Comparison of ENCODE assay signal across 8 cellular contexts in genomic region chr15:85380860-85381535, GRCh38. TPM values are rescaled to one million over a fixed set of nuclear protein-coding genes. Genes with fewer than 3 reads are reported as not detected.
DNase-seq lines count a peak whose midpoint lies in the region; ATAC-seq, FAIRE-seq and TF ChIP-seq lines count a peak whose summit lies in the region.

No MANE protein-coding gene starts in this region.

- H3K4me3 Mint-ChIP-seq in activated T-cell treated with anti-CD3 and anti-CD28 coated beads, Interleukin-2, amount 50 U/mL, for 72 hours: peak overlapping the region; percentile 84 to 96

- no TSS peak for BruUV-seq in HCT116 (replicated peaks; lab: Mats Ljungman, UMichigan)

- no peaks in the 10 kb centered on the region for H3K9me2 ChIP-seq in HCT116 (ENCODE audit: insufficient read depth)

- H3K27ac Mint-ChIP-seq in activated T-cell treated with anti-CD3 and anti-CD28 coated beads, Interleukin-2, amount 50 U/mL, for 72 hours: no peak overlapping the region

- H3K4me1 Mint-ChIP-seq in activated T-cell treated with anti-CD3 and anti-CD28 coated beads, Interleukin-2, amount 50 U/mL, for 72 hours (ENCODE audit: low read depth): peaks cover 59% of the 10 kb centered on the region

- peak overlapping the region; percentile 70 for H3K9ac ChIP-seq in HCT116 (ENCODE audit: low read length)

- DNase-seq in GM10266 (ENCODE audit: extremely low spot score) (peak; percentile 69), HCT116 (ENCODE audit: low read depth, low spot score) (no peak), NCI-H226 (peak; percentile 53), foreskin fibroblast (peak; percentile 11 to 54), pancreas (peak in 5 of 6 donors; percentile 27 to 84 (median 68)), cerebellar cortex (ENCODE audit: low spot score) (no peak)
- peak; percentile 71 to 72 for DNase-seq in activated T-cell treated with anti-CD3 and anti-CD28 coated beads, Interleukin-2, amount 50 U/mL, for 72 hours

- peaks cover 48% of the 10 kb centered on the region for H3K79me2 ChIP-seq in HCT116 (ENCODE audit: insufficient read depth, low read length)

- peaks cover 6% of the 10 kb centered on the region for H4K20me1 ChIP-seq in HCT116 (ENCODE audit: insufficient read depth)

- POLR2A ChIA-PET in HCT116 (lab: Charles Lee): interaction anchor here (1.0 kb wide), 1 partner anchor 8 kb away, joined by 6 read pairs; no protein-coding TSS in a partner anchor

- H3K36me3 ChIP-seq in HCT116 (ENCODE audit: control insufficient read depth in 1 of 2, insufficient read depth in 2 of 2, low read length in 2 of 2): no peaks in the 10 kb centered on the region
- H3K36me3 ChIP-seq in pancreas: no peaks in the 10 kb centered on the region
- H3K36me3 ChIP-seq in urinary bladder (ENCODE audit: insufficient read depth): no peaks in the 10 kb centered on the region

- no peak for TF ChIP-seq RAD21 in HCT116 (IDR thresholded peaks at IDR 0.05; ENCODE audit: low read depth)

- WGBS in pancreas, 2 donors: 0 to 1% methylated on average over 58 to 84 of the region's 84 CpGs
- WGBS in urinary bladder: under 1% methylated on average over 83 of the region's 84 CpGs

- peaks cover 6% of the 10 kb centered on the region for H3K27me3 Mint-ChIP-seq in activated T-cell treated with anti-CD3 and anti-CD28 coated beads, Interleukin-2, amount 50 U/mL, for 72 hours (ENCODE audit: low read depth)

- intact Hi-C loops in HCT116 (cut with micrococcal nuclease): no loop called here
- intact Hi-C loops in pancreas (cut with DNase I): no loop called here

- H3K27ac ChIP-seq in HCT116 (ENCODE audit: low read depth, low read length) (peak overlapping the region; percentile 86), pancreas (peak overlapping the region; percentile 85 to 91 (median 88)), urinary bladder (ENCODE audit: low read depth) (peak overlapping the region; percentile 93)

- TF ChIP-seq CTCF in GM10266 (IDR thresholded peaks at IDR 0.05; ENCODE audit: control insufficient read depth, insufficient read depth, low read depth, missing control alignments) (no peak), HCT116 (IDR thresholded peaks at IDR 0.05 in 2 of 3, conservative IDR thresholded peaks at IDR 0.05 in 1 of 3; ENCODE audit: borderline replicate concordance in 1 of 3, insufficient read depth in 1 of 3, low read depth in 2 of 3, low read length in 2 of 3) (no peak), foreskin fibroblast (IDR thresholded peaks at IDR 0.05; ENCODE audit: low read depth, low read length) (no peak), pancreas (IDR thresholded peaks at IDR 0.05) (no peak)

- ATAC-seq in HCT116: peak; percentile 46
- peak; percentile 51 to 54 for ATAC-seq in activated T-cell treated with anti-CD3 and anti-CD28 coated beads, Interleukin-2, amount 50 U/mL, for 72 hours (replicated peaks in 1 of 2)
- peak; percentile 57 to 66 (median 64) for ATAC-seq in pancreas

- H3K9me3 ChIP-seq in HCT116 (ENCODE audit: control insufficient read depth in 1 of 2, insufficient read depth in 1 of 2, low read depth in 1 of 2, low read length in 2 of 2): no peaks in the 10 kb centered on the region
- H3K9me3 ChIP-seq in pancreas: no peaks in the 10 kb centered on the region

- H2AFZ ChIP-seq in HCT116 (ENCODE audit: low read depth, low read length, poor library complexity, severe bottlenecking): no peak overlapping the region

- H3K4me2 ChIP-seq in HCT116 (ENCODE audit: low read length): peak overlapping the region; percentile 78

- no peak for TF ChIP-seq POLR2A in HCT116 (IDR thresholded peaks at IDR 0.05; ENCODE audit: borderline replicate concordance, extremely low read depth, insufficient read depth, insufficient read length)

- H3K4me1 ChIP-seq in HCT116 (ENCODE audit: control insufficient read depth in 1 of 2, insufficient read depth in 2 of 2, low read length in 2 of 2) (peaks cover 18 to 32% of the 10 kb centered on the region in 2 experiments; a peak in 3 of 4 replicates), pancreas (peaks cover 0 to 13% (median 0%) of the 10 kb centered on the region in 3 donors), urinary bladder (ENCODE audit: insufficient read depth) (no peaks in the 10 kb centered on the region)

- FAIRE-seq in pancreas (lab: Jason Lieb, UNC): no peak

- CTCF ChIA-PET in HCT116 (lab: Charles Lee): interaction anchor here (0.6 to 1.1 kb wide), 2 partner anchors 24 to 50 kb away, joined by 3 to 6 read pairs; no protein-coding TSS in a partner anchor

- peaks cover 0 to 3% of the 10 kb centered on the region in 2 donors for H3K36me3 Mint-ChIP-seq in activated T-cell treated with anti-CD3 and anti-CD28 coated beads, Interleukin-2, amount 50 U/mL, for 72 hours (ENCODE audit: insufficient read depth in 2 of 2)

- H3K27me3 ChIP-seq in HCT116 (ENCODE audit: insufficient read depth, low read length): no peaks in the 10 kb centered on the region
- no peaks in the 10 kb centered on the region for H3K27me3 ChIP-seq in pancreas

- RAD21 ChIA-PET in HCT116 (lab: Charles Lee; ENCODE audit: low non-redundant PET in 1 of 2, low total read pairs in 2 of 2, uncharacterized antibody in 2 of 2, unreplicated experiment in 2 of 2): no interaction called here

- H3K4me3 ChIP-seq in HCT116 (replicated peaks in 1 of 2; ENCODE audit: low read depth in 1 of 2, low read length in 2 of 2) (peak overlapping the region; percentile 64 to 70), foreskin fibroblast (ENCODE audit: low read depth in 1 of 2, low read length in 2 of 2) (peak overlapping the region; percentile 70 to 75), pancreas (peak overlapping the region; percentile 59 to 78 (median 75)), urinary bladder (ENCODE audit: low read depth, low read length) (peak overlapping the region; percentile 90)

- no peaks in the 10 kb centered on the region for H3K9me3 Mint-ChIP-seq in activated T-cell treated with anti-CD3 and anti-CD28 coated beads, Interleukin-2, amount 50 U/mL, for 72 hours

TF ChIP-seq in HCT116, 20 proteins besides CTCF, POLR2A, EP300 and RAD21:
- no peak for TF ChIP-seq REST (IDR thresholded peaks at IDR 0.05; ENCODE audit: low read depth)
- peak; percentile 31; the same call in 1 of the 2 replicates for TF ChIP-seq ZFX (IDR thresholded peaks at IDR 0.05)
- TF ChIP-seq ELF1 (IDR thresholded peaks at IDR 0.05; ENCODE audit: borderline replicate concordance, low read depth): no peak
- TF ChIP-seq CBX3 (IDR thresholded peaks at IDR 0.05; ENCODE audit: low read depth): no peak
- TF ChIP-seq EZH2 (IDR thresholded peaks at IDR 0.05): no peak
- no peak for TF ChIP-seq TCF7L2 (IDR thresholded peaks at IDR 0.05; ENCODE audit: borderline replicate concordance, extremely low read depth, insufficient read depth, insufficient read length)

RNA-seq across cellular contexts. Expression of gene AKAP13, which starts 0.6 kb away (rescaled TPM):
- 43.1 TPM for total RNA-seq in HCT116 (2021; ENCODE audit: unreplicated experiment)
- 21.5 and 25.3 TPM in 2 replicates for polyA plus RNA-seq in HCT116 (2012)
- total RNA-seq in activated T-cell treated with anti-CD3 and anti-CD28 coated beads, Interleukin-2, amount 50 U/mL, for 72 hours: 100 to 1,000 TPM; 134 to 185 TPM
- total RNA-seq in pancreas: 100 to 1,000 TPM in 3 of 6 donors, 10 to 100 TPM in 3; 79.9 to 139 (median 113) TPM
- 10 to 100 TPM; 64.9 to 77.4 TPM for polyA plus RNA-seq in pancreas
- 206 TPM for total RNA-seq in urinary bladder
- 84.2 TPM for polyA plus RNA-seq in urinary bladder

Comparison
In these comparisons a context has a peak if more than half of its experiments do, and no peak if none do; other contexts are left out.
1. DNase-seq: peak in GM10266 (single experiment), NCI-H226 (single experiment), activated T-cell treated with anti-CD3 and anti-CD28 coated beads, Interleukin-2, amount 50 U/mL, for 72 hours (2 of 2), foreskin fibroblast (2 of 2) and pancreas (5 of 6); none in HCT116 (single experiment) and cerebellar cortex (single experiment).
2. Peak in every context shown above with its lines, with median percentiles within 50 percentile points of each other: ATAC-seq, H3K27ac ChIP-seq and H3K4me3 ChIP-seq.